12 cellular contexts compared by ENCODE assay signal in genomic region chr2:69242651-69243051, GRCh38.
A peak's percentile ranks its signal among the peaks of the same experiment; 100 is the strongest.
DNase-seq lines count a peak whose midpoint lies in the region; ATAC-seq and TF ChIP-seq lines count a peak whose summit lies in the region.
"Had no signal": no experiment of that assay in that cellular context is flagged by ENCODE, and none has a peak within 500 bp of the region (broad histone marks: within the 10 kb centered on the region; RNA-seq: fewer than 3 reads in every experiment).

No MANE protein-coding gene starts in this region.

- H2AFZ ChIP-seq in IMR-90 (replicated peaks; ENCODE audit: low read length, poor library complexity): no peak overlapping the region

- H3K4ac ChIP-seq in IMR-90 (ENCODE audit: low read depth, low read length): peak overlapping the region; percentile 96

- dilution Hi-C loops in IMR-90 (cut with HindIII; ENCODE audit: low sequenced_read_pairs, unreplicated experiment): no loop called here

- no peaks in the 10 kb centered on the region for H4K20me1 ChIP-seq in IMR-90 (ENCODE audit: insufficient read depth, low read length)

- no peaks in the 10 kb centered on the region for H3K9me3 ChIP-seq in A673 (ENCODE audit: low read depth, low read length, poor library complexity, severe bottlenecking)
- H3K9me3 ChIP-seq in IMR-90 (ENCODE audit: control insufficient read depth, insufficient read depth, low read length): no peaks in the 10 kb centered on the region
- H3K9me3 ChIP-seq: spleen, thoracic aorta had no signal

- H3K56ac ChIP-seq in IMR-90 (ENCODE audit: extremely low read depth, insufficient read depth, low read length): peak overlapping the region; percentile 71

- H3K18ac ChIP-seq in IMR-90 (ENCODE audit: low read depth, low read length): peak overlapping the region; percentile 100

- peak overlapping the region; percentile 91 for H4K91ac ChIP-seq in IMR-90 (ENCODE audit: insufficient read depth, low read depth, low read length)

- H3K4me2 ChIP-seq in IMR-90 (ENCODE audit: low read depth, low read length): peak overlapping the region; percentile 1; the same call in 1 of the 2 replicates

- H3K27me3 ChIP-seq in A673 (replicated peaks; ENCODE audit: insufficient read depth, low read depth, low read length, poor library complexity) (no peaks in the 10 kb centered on the region), IMR-90 (ENCODE audit: control insufficient read depth, insufficient read depth, low read length) (no peaks in the 10 kb centered on the region), foreskin keratinocyte (no peaks in the 10 kb centered on the region)
- H3K27me3 ChIP-seq: spleen had no signal

- H2AK9ac ChIP-seq in IMR-90 (replicated peaks; ENCODE audit: low read depth, low read length, poor library complexity): no peak overlapping the region

- peak overlapping the region; percentile 93 for H2AK5ac ChIP-seq in IMR-90 (ENCODE audit: low read depth, low read length)

- peak overlapping the region; percentile 93 for H2BK20ac ChIP-seq in IMR-90 (ENCODE audit: low read depth, low read length)

- peak overlapping the region; percentile 90 for H3K23ac ChIP-seq in IMR-90 (ENCODE audit: low read depth, low read length)

- H2BK5ac ChIP-seq in IMR-90 (ENCODE audit: low read depth, low read length, poor library complexity, severe bottlenecking): peak overlapping the region; percentile 84

- ATAC-seq in IMR-90 (ENCODE audit: low read depth): peak; percentile 81
- no peak for ATAC-seq in foreskin keratinocyte
- ATAC-seq in GM21717 (IDR thresholded peaks at IDR 0.05; ENCODE audit: unreplicated experiment): no peak

- peaks cover 38% of the 10 kb centered on the region for H3K9me1 ChIP-seq in IMR-90 (ENCODE audit: insufficient read depth, low read length)

- in situ Hi-C loops in IMR-90 (cut with MboI; ENCODE audit: low sequenced_read_pairs): no loop called here

- H4K5ac ChIP-seq in IMR-90 (ENCODE audit: low read depth, low read length): peak overlapping the region; percentile 100

- H3K79me1 ChIP-seq in IMR-90 (ENCODE audit: low read depth in 1 of 2, low read length in 2 of 2): peaks cover 21 to 65% of the 10 kb centered on the region in 2 experiments; a peak in 3 of 4 replicates

- CTCF ChIA-PET in A673 (lab: Charles Lee): no interaction called here
- CTCF ChIA-PET in IMR-90 (lab: Yijun Ruan, JAX): interaction anchor here (1.1 to 1.6 kb wide), 3 partner anchors 56 to 228 kb away, joined by 3 read pairs; no protein-coding TSS in a partner anchor

- no peak for TF ChIP-seq POLR2A in IMR-90 (IDR thresholded peaks at IDR 0.05; ENCODE audit: low read depth, low read length)

- peak overlapping the region; percentile 32 for H3K27ac ChIP-seq in A673 (ENCODE audit: low read depth, low read length, poor library complexity, severe bottlenecking)
- H3K27ac ChIP-seq in IMR-90 (ENCODE audit: insufficient read depth, low read length): peak overlapping the region; percentile 98
- H3K27ac ChIP-seq in foreskin keratinocyte: no peak overlapping the region
- H3K27ac ChIP-seq: spleen, thoracic aorta had no signal

- H3K4me1 ChIP-seq in A673 (ENCODE audit: insufficient read depth, low read length, poor library complexity, severe bottlenecking) (peaks cover 21% of the 10 kb centered on the region), IMR-90 (ENCODE audit: control insufficient read depth, insufficient read depth, low read length) (peaks cover 41% of the 10 kb centered on the region), foreskin keratinocyte (no peaks in the 10 kb centered on the region)

- peak overlapping the region; percentile 53 for H3K9ac ChIP-seq in IMR-90 (ENCODE audit: low read depth, low read length)

- POLR2A ChIA-PET in A673 (lab: Charles Lee; ENCODE audit: low non-redundant PET): no interaction called here
- POLR2A ChIA-PET in IMR-90 (lab: Charles Lee; ENCODE audit: unreplicated experiment): interaction anchor here (1.0 to 1.2 kb wide), 2 partner anchors 56 to 65 kb away, joined by 3 read pairs; no protein-coding TSS in a partner anchor

- peak; percentile 77 for DNase-seq in A673 (ENCODE audit: low spot score)
- peak; percentile 86 for DNase-seq in IMR-90
- DNase-seq in dedifferentiated amniotic fluid mesenchymal stem cell (ENCODE audit: extremely low spot score): peak; percentile 74
- DNase-seq in myocyte (ENCODE audit: low read depth): peak; percentile 78
- DNase-seq in foreskin keratinocyte: no peak
- no peak for DNase-seq in NCI-H1048 (lab: John Stamatoyannopoulos, UW)
- DNase-seq in cerebellar cortex (ENCODE audit: low spot score): no peak
- DNase-seq: activated CD8-positive, alpha-beta memory T cell treated with anti-CD3 and anti-CD28 coated beads, Interleukin-2, amount 50 U/mL, for 48 hours; NCI-H2081; spleen had no signal

- peak overlapping the region; percentile 96 for H2BK120ac ChIP-seq in IMR-90 (ENCODE audit: low read depth, low read length)

- no CpG with 5 or more reads among the region's 7 CpGs for WGBS in IMR-90 (ENCODE audit: extremely low coverage in 2 of 2, insufficient read length in 1 of 2), 2 experiments

- H3K36me3 ChIP-seq in A673 (ENCODE audit: insufficient read depth, low read length, poor library complexity, severe bottlenecking) (peaks cover 16% of the 10 kb centered on the region), IMR-90 (ENCODE audit: control insufficient read depth, insufficient read depth, low read length) (peaks cover 50% of the 10 kb centered on the region)
- H3K36me3 ChIP-seq: spleen had no signal

- peak overlapping the region; percentile 98; the same call in 2 of the 3 replicates for H2BK15ac ChIP-seq in IMR-90 (ENCODE audit: low read depth, low read length)

- no TSS peak for BruUV-seq in A673 (replicated peaks; lab: Mats Ljungman, UMichigan)
- no TSS peak for BruUV-seq in IMR-90 (replicated peaks; lab: Mats Ljungman, UMichigan)

- intact Hi-C loops in A673 (cut with micrococcal nuclease; ENCODE audit: unreplicated experiment): no loop called here
- intact Hi-C loops in IMR-90 (cut with micrococcal nuclease): loop anchor here (5.0 kb wide), 1 partner anchor 65 kb away; no protein-coding TSS in a partner anchor

- H3K14ac ChIP-seq in IMR-90 (replicated peaks; ENCODE audit: low read depth, low read length): peak overlapping the region; percentile 89

- H3K4me3 ChIP-seq in A673 (ENCODE audit: low read depth, low read length, poor library complexity, severe bottlenecking): no peak overlapping the region
- no peak overlapping the region for H3K4me3 ChIP-seq in IMR-90 (ENCODE audit: insufficient read depth, low read depth, low read length)
- H3K4me3 ChIP-seq: spleen, thoracic aorta had no signal

- no peak for TF ChIP-seq RAD21 in IMR-90 (IDR thresholded peaks at IDR 0.05; ENCODE audit: low read length)

- no peak for TF ChIP-seq CTCF in A673 (conservative IDR thresholded peaks at IDR 0.05; ENCODE audit: low read depth, low read length)
- TF ChIP-seq CTCF in IMR-90 (conservative IDR thresholded peaks at IDR 0.05; ENCODE audit: low read depth, low read length): no peak
- no peak for TF ChIP-seq CTCF in foreskin keratinocyte (conservative IDR thresholded peaks at IDR 0.05)

- H4K8ac ChIP-seq in IMR-90 (ENCODE audit: low read depth in 2 of 2, low read length in 2 of 2): peak overlapping the region; percentile 89 to 93

TF ChIP-seq in IMR-90, 13 proteins besides CTCF, POLR2A, EP300 and RAD21:
- TF ChIP-seq MAZ (IDR thresholded peaks at IDR 0.05; ENCODE audit: borderline replicate concordance, low read depth, low read length): peak; percentile 21; the same call in 1 of the 2 replicates
- no peak for TF ChIP-seq SMC3 (IDR thresholded peaks at IDR 0.05; ENCODE audit: low read depth, low read length)

Comparison
In these comparisons a context has a peak if more than half of its experiments do, and no peak if none do; other contexts are left out.
1. DNase-seq: peak in A673 (single experiment), IMR-90 (single experiment), dedifferentiated amniotic fluid mesenchymal stem cell (single experiment) and myocyte (single experiment); none in foreskin keratinocyte (0 of 2), NCI-H1048 (single experiment) and cerebellar cortex (single experiment).